In genomic region chr20:45407783-45408645, GRCh38 we compare ENCODE assay signal across 8 cellular contexts. TPM values are rescaled to one million over a fixed set of nuclear protein-coding genes. Genes with fewer than 3 reads are reported as not detected.
A peak's percentile ranks its signal among the peaks of the same experiment; 100 is the strongest.
DNase-seq lines count a peak whose midpoint lies in the region; ATAC-seq and TF ChIP-seq lines count a peak whose summit lies in the region.

DBNDD2 (plus strand) TSS chr20:45408289; CDS start chr20:45408468, 179 bp downstream.

- H3K9me3 Mint-ChIP-seq in Caco-2 (ENCODE audit: unreplicated experiment) (peaks cover under 1% of the 10 kb centered on the region), nephron (no peaks in the 10 kb centered on the region)

- no peak for ATAC-seq in HG03025 (IDR thresholded peaks at IDR 0.05; ENCODE audit: low FRiP score, unreplicated experiment)
- ATAC-seq in GM21526 (IDR thresholded peaks at IDR 0.05; ENCODE audit: low FRiP score, unreplicated experiment), result no peak
- no peak for ATAC-seq in GM21390 (IDR thresholded peaks at IDR 0.05; ENCODE audit: unreplicated experiment)

- H3K4me1 ChIP-seq in Caco-2, result no peaks in the 10 kb centered on the region

- peak within 1 kb of the TSS; percentile 60 for H3K27ac Mint-ChIP-seq in Caco-2 (ENCODE audit: unreplicated experiment)
- peak within 1 kb of the TSS in 1 of 3 experiments; percentile 24 for H3K27ac Mint-ChIP-seq in nephron

- H3K36me3 Mint-ChIP-seq in Caco-2 (ENCODE audit: insufficient read depth, unreplicated experiment), result peaks cover 13% of the 10 kb centered on the region
- peaks cover 5% of the 10 kb centered on the region for H3K36me3 Mint-ChIP-seq in nephron (ENCODE audit: low read depth)

- no peaks in the 10 kb centered on the region for H3K4me1 Mint-ChIP-seq in Caco-2 (ENCODE audit: low read depth, unreplicated experiment)
- H3K4me1 Mint-ChIP-seq in nephron, result no peaks in the 10 kb centered on the region

- POLR2A ChIA-PET in Caco-2 (lab: Charles Lee), result interaction anchor here (1.6 to 2.6 kb wide), 2 partner anchors 8 to 45 kb away, joined by 6 to 8 read pairs; partner anchors contain the start of genes PIGT and SYS1

- H3K27me3 ChIP-seq in Caco-2 (replicated peaks; ENCODE audit: control insufficient read depth, insufficient read depth, low read length), result no peaks in the 10 kb centered on the region

- DNase-seq in Caco-2, result no peak
- DNase-seq in activated CD4-positive, alpha-beta T cell treated with anti-CD3 and anti-CD28 coated beads, Interleukin-2, amount 50 U/mL, for 4 hours, result peak; percentile 19 to 28
- DNase-seq in fibroblast of the aortic adventitia (ENCODE audit: low read depth), result no peak
- DNase-seq in activated effector memory CD4-positive, alpha-beta T cell treated with Interleukin-2 at 50 U/mL for 16 hours, result no peak

- peaks cover 2% of the 10 kb centered on the region; the same call in 1 of the 2 replicates for H3K36me3 ChIP-seq in Caco-2 (ENCODE audit: control insufficient read depth, insufficient read depth, low read length)

- peak within 1 kb of the TSS; percentile 84 for H3K4me3 Mint-ChIP-seq in Caco-2 (ENCODE audit: unreplicated experiment)
- peak within 1 kb of the TSS; percentile 82 to 85 (median 84) for H3K4me3 Mint-ChIP-seq in nephron

- CTCF ChIA-PET in Caco-2 (lab: Charles Lee), result interaction anchor here (0.7 to 2.1 kb wide), 6 partner anchors 10 to 107 kb away, joined by 4 to 17 read pairs (median 8); partner anchors contain the start of gene SYS1

- peak within 1 kb of the TSS; percentile 98 for H3K4me3 ChIP-seq in Caco-2 (ENCODE audit: low read depth, low read length)
- peak within 1 kb of the TSS; percentile 73 for H3K4me3 ChIP-seq in fibroblast of the aortic adventitia (ENCODE audit: low read depth, low read length)

- H3K9me3 ChIP-seq in Caco-2, result no peaks in the 10 kb centered on the region

- BruUV-seq in Caco-2 (replicated peaks; lab: Mats Ljungman, UMichigan), result no TSS peak

- H3K27me3 Mint-ChIP-seq in Caco-2 (ENCODE audit: insufficient read depth, unreplicated experiment), result no peaks in the 10 kb centered on the region
- peaks cover 56% of the 10 kb centered on the region for H3K27me3 Mint-ChIP-seq in nephron (ENCODE audit: low read depth)

- intact Hi-C loops in Caco-2 (cut with micrococcal nuclease; ENCODE audit: unreplicated experiment), result no loop called here

- TF ChIP-seq CTCF in Caco-2 (IDR thresholded peaks at IDR 0.05; ENCODE audit: insufficient read depth in 1 of 2, low read depth in 1 of 2, low read length in 1 of 2, severe bottlenecking in 1 of 2, unreplicated experiment in 1 of 2) (no peak), fibroblast of the aortic adventitia (IDR thresholded peaks at IDR 0.05; ENCODE audit: insufficient read depth, low read length) (no peak), nephron (IDR thresholded peaks at IDR 0.05; ENCODE audit: unreplicated experiment in 3 of 3) (no peak)

RNA-seq across cellular contexts. Expression of gene DBNDD2, which starts in this region (rescaled TPM):
- total RNA-seq in Caco-2 (2022) (71.0 and 74.3 TPM in 2 replicates), fibroblast of the aortic adventitia (ENCODE audit: low replicate concordance) (1.3 and 4.6 TPM in 2 replicates)

Comparison
In these comparisons a context has a peak if more than half of its experiments do, and no peak if none do; other contexts are left out.
1. RNA of gene DBNDD2 (total RNA-seq): 71.0 to 74.3 TPM in Caco-2; 1.3 to 4.6 TPM in fibroblast of the aortic adventitia; every median in the first group is over 10 times any median in the second.
2. DNase-seq: peak in activated CD4-positive, alpha-beta T cell treated with anti-CD3 and anti-CD28 coated beads, Interleukin-2, amount 50 U/mL, for 4 hours (2 of 2); none in Caco-2 (0 of 2), fibroblast of the aortic adventitia (single experiment) and activated effector memory CD4-positive, alpha-beta T cell treated with Interleukin-2 at 50 U/mL for 16 hours (single experiment).